ENCODE assay signal across 1 cellular context in the genomic region with DNA sequence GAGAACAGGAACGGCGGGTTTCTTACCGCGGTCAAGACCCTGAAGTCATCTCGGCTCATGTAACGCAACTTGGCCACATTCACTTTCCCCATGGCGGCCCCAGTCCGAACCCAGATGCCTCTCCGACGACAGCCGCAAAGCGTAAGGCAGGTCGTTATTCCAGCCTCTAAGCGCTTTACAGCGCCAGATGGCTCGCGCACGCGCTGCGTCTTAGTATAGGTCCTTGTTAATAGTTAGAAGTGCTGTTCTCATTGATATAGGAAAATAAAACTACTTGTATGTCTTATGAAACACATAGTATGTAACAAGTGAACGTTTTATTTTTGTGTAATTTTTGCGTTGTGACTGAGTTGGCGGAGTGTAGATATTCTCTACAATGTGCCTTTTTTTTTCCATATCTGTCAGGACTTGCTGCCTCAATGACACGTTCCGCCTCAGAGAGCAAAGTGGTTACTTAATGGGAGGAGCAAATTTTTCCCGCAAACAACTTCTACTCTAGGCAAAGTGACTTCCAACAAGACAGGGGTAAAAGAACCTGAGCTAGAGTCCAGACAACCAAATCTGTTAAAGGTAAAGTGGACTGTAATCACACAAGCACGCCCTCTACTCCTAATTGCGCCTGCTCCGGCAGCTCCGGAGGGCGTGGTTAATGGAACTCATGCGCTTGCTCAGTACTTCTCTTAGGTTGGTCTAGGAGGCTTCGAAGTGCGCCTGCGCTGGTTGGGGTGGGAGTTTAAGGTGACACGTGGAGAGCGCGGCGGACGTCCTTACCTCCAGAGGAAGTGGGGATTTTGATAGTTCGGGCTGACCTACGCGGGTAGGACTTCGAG.
TF ChIP-seq lines count a peak whose summit lies in the region.

A gene (minus strand): TSS at position 148 of the 830 bp plus-strand sequence. CDS start 56 bp downstream, at position 92.

TF ChIP-seq in HepG2, 621 proteins besides CTCF, POLR2A, EP300 and RAD21 (continued from another document and continues in another):
- TF ChIP-seq, protein P1, sequence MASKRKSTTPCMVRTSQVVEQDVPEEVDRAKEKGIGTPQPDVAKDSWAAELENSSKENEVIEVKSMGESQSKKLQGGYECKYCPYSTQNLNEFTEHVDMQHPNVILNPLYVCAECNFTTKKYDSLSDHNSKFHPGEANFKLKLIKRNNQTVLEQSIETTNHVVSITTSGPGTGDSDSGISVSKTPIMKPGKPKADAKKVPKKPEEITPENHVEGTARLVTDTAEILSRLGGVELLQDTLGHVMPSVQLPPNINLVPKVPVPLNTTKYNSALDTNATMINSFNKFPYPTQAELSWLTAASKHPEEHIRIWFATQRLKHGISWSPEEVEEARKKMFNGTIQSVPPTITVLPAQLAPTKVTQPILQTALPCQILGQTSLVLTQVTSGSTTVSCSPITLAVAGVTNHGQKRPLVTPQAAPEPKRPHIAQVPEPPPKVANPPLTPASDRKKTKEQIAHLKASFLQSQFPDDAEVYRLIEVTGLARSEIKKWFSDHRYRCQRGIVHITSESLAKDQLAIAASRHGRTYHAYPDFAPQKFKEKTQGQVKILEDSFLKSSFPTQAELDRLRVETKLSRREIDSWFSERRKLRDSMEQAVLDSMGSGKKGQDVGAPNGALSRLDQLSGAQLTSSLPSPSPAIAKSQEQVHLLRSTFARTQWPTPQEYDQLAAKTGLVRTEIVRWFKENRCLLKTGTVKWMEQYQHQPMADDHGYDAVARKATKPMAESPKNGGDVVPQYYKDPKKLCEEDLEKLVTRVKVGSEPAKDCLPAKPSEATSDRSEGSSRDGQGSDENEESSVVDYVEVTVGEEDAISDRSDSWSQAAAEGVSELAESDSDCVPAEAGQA (IDR thresholded peaks at IDR 0.05; ENCODE audit: low read depth): 0 out of 2 replicates have a peak, but pooled peaks have one; percentile 25
- TF ChIP-seq, protein P1 (CRISPR knock-in tag; IDR thresholded peaks at IDR 0.05; ENCODE audit: borderline replicate concordance): no peak
- TF ChIP-seq, protein P2, sequence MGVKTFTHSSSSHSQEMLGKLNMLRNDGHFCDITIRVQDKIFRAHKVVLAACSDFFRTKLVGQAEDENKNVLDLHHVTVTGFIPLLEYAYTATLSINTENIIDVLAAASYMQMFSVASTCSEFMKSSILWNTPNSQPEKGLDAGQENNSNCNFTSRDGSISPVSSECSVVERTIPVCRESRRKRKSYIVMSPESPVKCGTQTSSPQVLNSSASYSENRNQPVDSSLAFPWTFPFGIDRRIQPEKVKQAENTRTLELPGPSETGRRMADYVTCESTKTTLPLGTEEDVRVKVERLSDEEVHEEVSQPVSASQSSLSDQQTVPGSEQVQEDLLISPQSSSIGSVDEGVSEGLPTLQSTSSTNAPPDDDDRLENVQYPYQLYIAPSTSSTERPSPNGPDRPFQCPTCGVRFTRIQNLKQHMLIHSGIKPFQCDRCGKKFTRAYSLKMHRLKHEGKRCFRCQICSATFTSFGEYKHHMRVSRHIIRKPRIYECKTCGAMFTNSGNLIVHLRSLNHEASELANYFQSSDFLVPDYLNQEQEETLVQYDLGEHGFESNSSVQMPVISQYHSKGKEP (CRISPR knock-in tag; IDR thresholded peaks at IDR 0.05): no peak
- TF ChIP-seq ZFP82 (CRISPR knock-in tag; IDR thresholded peaks at IDR 0.05; ENCODE audit: borderline replicate concordance) (0 out of 2 replicates have a peak, but pooled peaks have one; percentile 30), TARDBP (CRISPR knock-in tag; IDR thresholded peaks at IDR 0.05) (peak; percentile 21; the same call in 1 of the 2 replicates), MXD4 (CRISPR knock-in tag; IDR thresholded peaks at IDR 0.05) (peak; percentile 14), PRMT3 (CRISPR knock-in tag; IDR thresholded peaks at IDR 0.05; ENCODE audit: borderline replicate concordance, low read depth) (no peak), CENPX (CRISPR knock-in tag; IDR thresholded peaks at IDR 0.05) (no peak), DR1 (CRISPR knock-in tag; IDR thresholded peaks at IDR 0.05) (peak; percentile 57; the same call in 1 of the 2 replicates), ZNF557 (CRISPR knock-in tag; IDR thresholded peaks at IDR 0.05) (peak; percentile 94), TCF12 (IDR thresholded peaks at IDR 0.05) (no peak), TCF12 (CRISPR knock-in tag; IDR thresholded peaks at IDR 0.05) (no peak), EHMT2 (IDR thresholded peaks at IDR 0.05; ENCODE audit: borderline replicate concordance, low read depth, low read length) (no peak), ATF7-NPFF (CRISPR knock-in tag; IDR thresholded peaks at IDR 0.05; ENCODE audit: low read depth) (peak; percentile 72; the same call in 1 of the 2 replicates), ZNF333 (CRISPR knock-in tag; IDR thresholded peaks at IDR 0.05; ENCODE audit: borderline replicate concordance) (no peak), RBAK (CRISPR knock-in tag; IDR thresholded peaks at IDR 0.05) (no peak; the same call in 1 of the 2 replicates), NKX3-1 (CRISPR knock-in tag; IDR thresholded peaks at IDR 0.05) (peak; percentile 97), HOXA3 (CRISPR knock-in tag; IDR thresholded peaks at IDR 0.05) (peak; percentile 76), ZNF556 (CRISPR knock-in tag; IDR thresholded peaks at IDR 0.05; ENCODE audit: borderline replicate concordance) (no peak)
- TF ChIP-seq, protein P3, sequence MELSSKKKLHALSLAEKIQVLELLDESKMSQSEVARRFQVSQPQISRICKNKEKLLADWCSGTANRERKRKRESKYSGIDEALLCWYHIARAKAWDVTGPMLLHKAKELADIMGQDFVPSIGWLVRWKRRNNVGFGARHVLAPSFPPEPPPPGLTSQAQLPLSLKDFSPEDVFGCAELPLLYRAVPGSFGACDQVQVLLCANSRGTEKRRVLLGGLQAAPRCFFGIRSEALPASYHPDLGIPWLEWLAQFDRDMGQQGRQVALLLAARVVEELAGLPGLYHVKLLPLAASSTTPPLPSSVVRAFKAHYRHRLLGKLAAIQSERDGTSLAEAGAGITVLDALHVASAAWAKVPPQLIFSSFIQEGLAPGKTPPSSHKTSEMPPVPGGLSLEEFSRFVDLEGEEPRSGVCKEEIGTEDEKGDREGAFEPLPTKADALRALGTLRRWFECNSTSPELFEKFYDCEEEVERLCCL (CRISPR knock-in tag; IDR thresholded peaks at IDR 0.05; ENCODE audit: borderline replicate concordance): 0 out of 2 replicates have a peak, but pooled peaks have one; percentile 38
- TF ChIP-seq, protein P4, sequence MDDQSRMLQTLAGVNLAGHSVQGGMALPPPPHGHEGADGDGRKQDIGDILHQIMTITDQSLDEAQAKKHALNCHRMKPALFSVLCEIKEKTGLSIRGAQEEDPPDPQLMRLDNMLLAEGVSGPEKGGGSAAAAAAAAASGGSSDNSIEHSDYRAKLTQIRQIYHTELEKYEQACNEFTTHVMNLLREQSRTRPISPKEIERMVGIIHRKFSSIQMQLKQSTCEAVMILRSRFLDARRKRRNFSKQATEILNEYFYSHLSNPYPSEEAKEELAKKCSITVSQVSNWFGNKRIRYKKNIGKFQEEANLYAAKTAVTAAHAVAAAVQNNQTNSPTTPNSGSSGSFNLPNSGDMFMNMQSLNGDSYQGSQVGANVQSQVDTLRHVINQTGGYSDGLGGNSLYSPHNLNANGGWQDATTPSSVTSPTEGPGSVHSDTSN (CRISPR knock-in tag; IDR thresholded peaks at IDR 0.05; ENCODE audit: borderline replicate concordance): peak; percentile 91
- TF ChIP-seq, protein P5, sequence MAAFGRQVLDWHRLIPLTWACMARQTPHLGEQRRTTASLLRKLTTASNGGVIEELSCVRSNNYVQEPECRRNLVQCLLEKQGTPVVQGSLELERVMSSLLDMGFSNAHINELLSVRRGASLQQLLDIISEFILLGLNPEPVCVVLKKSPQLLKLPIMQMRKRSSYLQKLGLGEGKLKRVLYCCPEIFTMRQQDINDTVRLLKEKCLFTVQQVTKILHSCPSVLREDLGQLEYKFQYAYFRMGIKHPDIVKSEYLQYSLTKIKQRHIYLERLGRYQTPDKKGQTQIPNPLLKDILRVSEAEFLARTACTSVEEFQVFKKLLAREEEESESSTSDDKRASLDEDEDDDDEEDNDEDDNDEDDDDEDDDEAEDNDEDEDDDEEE (CRISPR knock-in tag; IDR thresholded peaks at IDR 0.05): peak; percentile 53; the same call in 1 of the 2 replicates
- TF ChIP-seq, protein P6, sequence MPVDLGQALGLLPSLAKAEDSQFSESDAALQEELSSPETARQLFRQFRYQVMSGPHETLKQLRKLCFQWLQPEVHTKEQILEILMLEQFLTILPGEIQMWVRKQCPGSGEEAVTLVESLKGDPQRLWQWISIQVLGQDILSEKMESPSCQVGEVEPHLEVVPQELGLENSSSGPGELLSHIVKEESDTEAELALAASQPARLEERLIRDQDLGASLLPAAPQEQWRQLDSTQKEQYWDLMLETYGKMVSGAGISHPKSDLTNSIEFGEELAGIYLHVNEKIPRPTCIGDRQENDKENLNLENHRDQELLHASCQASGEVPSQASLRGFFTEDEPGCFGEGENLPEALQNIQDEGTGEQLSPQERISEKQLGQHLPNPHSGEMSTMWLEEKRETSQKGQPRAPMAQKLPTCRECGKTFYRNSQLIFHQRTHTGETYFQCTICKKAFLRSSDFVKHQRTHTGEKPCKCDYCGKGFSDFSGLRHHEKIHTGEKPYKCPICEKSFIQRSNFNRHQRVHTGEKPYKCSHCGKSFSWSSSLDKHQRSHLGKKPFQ (CRISPR knock-in tag; IDR thresholded peaks at IDR 0.05; ENCODE audit: insufficient replicate concordance): peak; percentile 83
- TF ChIP-seq, protein P7, sequence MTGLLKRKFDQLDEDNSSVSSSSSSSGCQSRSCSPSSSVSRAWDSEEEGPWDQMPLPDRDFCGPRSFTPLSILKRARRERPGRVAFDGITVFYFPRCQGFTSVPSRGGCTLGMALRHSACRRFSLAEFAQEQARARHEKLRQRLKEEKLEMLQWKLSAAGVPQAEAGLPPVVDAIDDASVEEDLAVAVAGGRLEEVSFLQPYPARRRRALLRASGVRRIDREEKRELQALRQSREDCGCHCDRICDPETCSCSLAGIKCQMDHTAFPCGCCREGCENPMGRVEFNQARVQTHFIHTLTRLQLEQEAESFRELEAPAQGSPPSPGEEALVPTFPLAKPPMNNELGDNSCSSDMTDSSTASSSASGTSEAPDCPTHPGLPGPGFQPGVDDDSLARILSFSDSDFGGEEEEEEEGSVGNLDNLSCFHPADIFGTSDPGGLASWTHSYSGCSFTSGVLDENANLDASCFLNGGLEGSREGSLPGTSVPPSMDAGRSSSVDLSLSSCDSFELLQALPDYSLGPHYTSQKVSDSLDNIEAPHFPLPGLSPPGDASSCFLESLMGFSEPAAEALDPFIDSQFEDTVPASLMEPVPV (CRISPR knock-in tag; IDR thresholded peaks at IDR 0.05): 0 out of 2 replicates have a peak, but pooled peaks have one; percentile 46
- TF ChIP-seq, protein P8, sequence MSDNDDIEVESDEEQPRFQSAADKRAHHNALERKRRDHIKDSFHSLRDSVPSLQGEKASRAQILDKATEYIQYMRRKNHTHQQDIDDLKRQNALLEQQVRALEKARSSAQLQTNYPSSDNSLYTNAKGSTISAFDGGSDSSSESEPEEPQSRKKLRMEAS (IDR thresholded peaks at IDR 0.05): peak; percentile 100
- TF ChIP-seq, protein P9, sequence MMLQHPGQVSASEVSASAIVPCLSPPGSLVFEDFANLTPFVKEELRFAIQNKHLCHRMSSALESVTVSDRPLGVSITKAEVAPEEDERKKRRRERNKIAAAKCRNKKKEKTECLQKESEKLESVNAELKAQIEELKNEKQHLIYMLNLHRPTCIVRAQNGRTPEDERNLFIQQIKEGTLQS (CRISPR knock-in tag; IDR thresholded peaks at IDR 0.05): peak; percentile 20; the same call in 1 of the 2 replicates
- TF ChIP-seq, protein P10, sequence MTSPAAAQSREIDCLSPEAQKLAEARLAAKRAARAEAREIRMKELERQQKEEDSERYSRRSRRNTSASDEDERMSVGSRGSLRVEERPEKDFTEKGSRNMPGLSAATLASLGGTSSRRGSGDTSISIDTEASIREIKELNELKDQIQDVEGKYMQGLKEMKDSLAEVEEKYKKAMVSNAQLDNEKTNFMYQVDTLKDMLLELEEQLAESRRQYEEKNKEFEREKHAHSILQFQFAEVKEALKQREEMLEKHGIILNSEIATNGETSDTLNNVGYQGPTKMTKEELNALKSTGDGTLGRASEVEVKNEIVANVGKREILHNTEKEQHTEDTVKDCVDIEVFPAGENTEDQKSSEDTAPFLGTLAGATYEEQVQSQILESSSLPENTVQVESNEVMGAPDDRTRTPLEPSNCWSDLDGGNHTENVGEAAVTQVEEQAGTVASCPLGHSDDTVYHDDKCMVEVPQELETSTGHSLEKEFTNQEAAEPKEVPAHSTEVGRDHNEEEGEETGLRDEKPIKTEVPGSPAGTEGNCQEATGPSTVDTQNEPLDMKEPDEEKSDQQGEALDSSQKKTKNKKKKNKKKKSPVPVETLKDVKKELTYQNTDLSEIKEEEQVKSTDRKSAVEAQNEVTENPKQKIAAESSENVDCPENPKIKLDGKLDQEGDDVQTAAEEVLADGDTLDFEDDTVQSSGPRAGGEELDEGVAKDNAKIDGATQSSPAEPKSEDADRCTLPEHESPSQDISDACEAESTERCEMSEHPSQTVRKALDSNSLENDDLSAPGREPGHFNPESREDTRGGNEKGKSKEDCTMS (CRISPR knock-in tag; conservative IDR thresholded peaks at IDR 0.05): no peak; the same call in 1 of the 2 replicates
- TF ChIP-seq, protein P11, sequence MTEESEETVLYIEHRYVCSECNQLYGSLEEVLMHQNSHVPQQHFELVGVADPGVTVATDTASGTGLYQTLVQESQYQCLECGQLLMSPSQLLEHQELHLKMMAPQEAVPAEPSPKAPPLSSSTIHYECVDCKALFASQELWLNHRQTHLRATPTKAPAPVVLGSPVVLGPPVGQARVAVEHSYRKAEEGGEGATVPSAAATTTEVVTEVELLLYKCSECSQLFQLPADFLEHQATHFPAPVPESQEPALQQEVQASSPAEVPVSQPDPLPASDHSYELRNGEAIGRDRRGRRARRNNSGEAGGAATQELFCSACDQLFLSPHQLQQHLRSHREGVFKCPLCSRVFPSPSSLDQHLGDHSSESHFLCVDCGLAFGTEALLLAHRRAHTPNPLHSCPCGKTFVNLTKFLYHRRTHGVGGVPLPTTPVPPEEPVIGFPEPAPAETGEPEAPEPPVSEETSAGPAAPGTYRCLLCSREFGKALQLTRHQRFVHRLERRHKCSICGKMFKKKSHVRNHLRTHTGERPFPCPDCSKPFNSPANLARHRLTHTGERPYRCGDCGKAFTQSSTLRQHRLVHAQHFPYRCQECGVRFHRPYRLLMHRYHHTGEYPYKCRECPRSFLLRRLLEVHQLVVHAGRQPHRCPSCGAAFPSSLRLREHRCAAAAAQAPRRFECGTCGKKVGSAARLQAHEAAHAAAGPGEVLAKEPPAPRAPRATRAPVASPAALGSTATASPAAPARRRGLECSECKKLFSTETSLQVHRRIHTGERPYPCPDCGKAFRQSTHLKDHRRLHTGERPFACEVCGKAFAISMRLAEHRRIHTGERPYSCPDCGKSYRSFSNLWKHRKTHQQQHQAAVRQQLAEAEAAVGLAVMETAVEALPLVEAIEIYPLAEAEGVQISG (CRISPR knock-in tag; IDR thresholded peaks at IDR 0.05): peak; percentile 47; the same call in 1 of the 2 replicates
